1 cellular context compared by ENCODE assay signal in the genomic region with DNA sequence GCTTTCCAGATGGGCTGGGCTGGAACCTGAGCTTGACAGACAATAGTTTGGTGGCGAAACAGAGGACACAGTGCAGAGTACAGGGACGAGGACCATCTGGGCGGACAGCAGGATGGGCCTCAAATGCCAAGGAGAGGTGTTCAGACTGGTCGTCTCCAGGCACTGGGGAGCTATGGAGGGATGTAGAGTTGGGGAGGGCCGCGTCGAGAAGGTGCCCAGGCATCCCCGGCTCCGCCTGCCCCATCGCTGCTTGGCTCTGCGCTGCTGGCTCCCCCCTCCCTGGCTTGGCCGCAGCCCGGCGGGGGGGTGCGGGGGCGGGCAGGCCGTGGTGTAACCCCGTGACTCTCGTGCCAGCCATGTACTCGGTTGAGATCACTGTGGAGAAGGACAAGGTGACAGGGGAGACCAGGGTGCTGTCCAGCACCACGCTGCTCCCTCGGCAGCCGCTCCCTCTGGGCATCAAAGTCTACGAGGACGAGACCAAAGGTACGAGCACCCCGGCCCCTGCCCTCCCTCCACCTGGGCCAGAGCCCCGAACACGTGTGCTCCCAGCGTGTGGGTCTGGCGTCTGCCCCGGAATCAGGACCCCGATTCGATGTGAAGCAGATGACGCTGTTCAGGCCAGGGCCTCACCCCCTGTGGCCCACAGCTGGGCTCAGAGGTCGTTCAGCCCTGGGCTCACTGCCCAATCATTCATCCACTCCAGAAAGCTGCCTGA.
TF ChIP-seq lines count a peak whose summit lies in the region.

No MANE protein-coding gene starts in this region.

TF ChIP-seq in HepG2, 621 proteins besides CTCF, POLR2A, EP300 and RAD21 (continued from another document and continues in another):
- TF ChIP-seq TAF15 (IDR thresholded peaks at IDR 0.05; ENCODE audit: low read depth, low read length, poor library complexity, severe bottlenecking) (no peak), POGZ (CRISPR knock-in tag; IDR thresholded peaks at IDR 0.05) (peak; percentile 69), HNF4G (IDR thresholded peaks at IDR 0.05; ENCODE audit: borderline replicate concordance, low read depth, low read length) (peak; percentile 88), HNF4G (CRISPR knock-in tag; IDR thresholded peaks at IDR 0.05; ENCODE audit: borderline replicate concordance, low read depth) (peak; percentile 66; the same call in 1 of the 2 replicates), ZNF644 (CRISPR knock-in tag; IDR thresholded peaks at IDR 0.05; ENCODE audit: low read depth) (0 out of 2 replicates have a peak, but pooled peaks have one; percentile 13), TFAP4 (IDR thresholded peaks at IDR 0.05; ENCODE audit: borderline replicate concordance, low read depth) (peak; percentile 81), KDM2A (CRISPR knock-in tag; IDR thresholded peaks at IDR 0.05; ENCODE audit: borderline replicate concordance, low read depth) (peak; percentile 68; the same call in 1 of the 2 replicates), ZBTB3 (CRISPR knock-in tag; IDR thresholded peaks at IDR 0.05; ENCODE audit: borderline replicate concordance, low read depth) (no peak), ZNF776 (CRISPR knock-in tag; IDR thresholded peaks at IDR 0.05) (peak; percentile 68; the same call in 1 of the 2 replicates), HNF4A (CRISPR knock-in tag; IDR thresholded peaks at IDR 0.05) (peak; percentile 90), ADNP (CRISPR knock-in tag; IDR thresholded peaks at IDR 0.05) (peak; percentile 83), ZNF30 (CRISPR knock-in tag; IDR thresholded peaks at IDR 0.05) (no peak), SALL1 (CRISPR knock-in tag; IDR thresholded peaks at IDR 0.05) (peak; percentile 91), ZEB1 (IDR thresholded peaks at IDR 0.05; ENCODE audit: insufficient replicate concordance, low read depth) (no peak), TGIF2 (CRISPR knock-in tag; IDR thresholded peaks at IDR 0.05) (peak; percentile 23; the same call in 1 of the 2 replicates), ZNF234 (CRISPR knock-in tag; conservative IDR thresholded peaks at IDR 0.05) (no peak), ZBTB26 (CRISPR knock-in tag; IDR thresholded peaks at IDR 0.05; ENCODE audit: borderline replicate concordance) (peak; percentile 79; the same call in 1 of the 2 replicates), ZNF619 (CRISPR knock-in tag; IDR thresholded peaks at IDR 0.05) (peak; percentile 49; the same call in 1 of the 2 replicates), ZNF605 (CRISPR knock-in tag; IDR thresholded peaks at IDR 0.05) (peak; percentile 58; the same call in 1 of the 2 replicates), PLRG1 (conservative IDR thresholded peaks at IDR 0.05) (no peak), TRAFD1 (CRISPR knock-in tag; IDR thresholded peaks at IDR 0.05; ENCODE audit: borderline replicate concordance) (no peak), THAP7 (CRISPR knock-in tag; IDR thresholded peaks at IDR 0.05) (no peak)
- TF ChIP-seq, protein P1, sequence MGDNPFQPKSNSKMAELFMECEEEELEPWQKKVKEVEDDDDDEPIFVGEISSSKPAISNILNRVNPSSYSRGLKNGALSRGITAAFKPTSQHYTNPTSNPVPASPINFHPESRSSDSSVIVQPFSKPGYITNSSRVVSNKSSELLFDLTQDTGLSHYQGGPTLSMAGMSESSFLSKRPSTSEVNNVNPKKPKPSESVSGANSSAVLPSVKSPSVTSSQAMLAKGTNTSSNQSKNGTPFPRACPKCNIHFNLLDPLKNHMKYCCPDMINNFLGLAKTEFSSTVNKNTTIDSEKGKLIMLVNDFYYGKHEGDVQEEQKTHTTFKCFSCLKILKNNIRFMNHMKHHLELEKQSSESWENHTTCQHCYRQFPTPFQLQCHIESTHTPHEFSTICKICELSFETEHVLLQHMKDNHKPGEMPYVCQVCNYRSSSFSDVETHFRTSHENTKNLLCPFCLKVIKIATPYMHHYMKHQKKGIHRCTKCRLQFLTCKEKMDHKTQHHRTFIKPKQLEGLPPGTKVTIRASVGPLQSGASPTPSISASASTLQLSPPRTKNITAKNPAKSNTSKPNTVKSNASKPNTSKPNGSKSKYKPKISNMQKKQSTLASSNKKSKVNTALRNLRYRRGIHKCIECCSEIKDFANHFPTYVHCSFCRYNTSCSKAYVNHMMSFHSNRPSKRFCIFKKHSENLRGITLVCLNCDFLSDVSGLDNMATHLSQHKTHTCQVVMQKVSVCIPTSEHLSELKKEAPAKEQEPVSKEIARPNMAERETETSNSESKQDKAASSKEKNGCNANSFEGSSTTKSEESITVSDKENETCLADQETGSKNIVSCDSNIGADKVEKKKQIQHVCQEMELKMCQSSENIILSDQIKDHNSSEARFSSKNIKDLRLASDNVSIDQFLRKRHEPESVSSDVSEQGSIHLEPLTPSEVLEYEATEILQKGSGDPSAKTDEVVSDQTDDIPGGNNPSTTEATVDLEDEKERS (CRISPR knock-in tag; IDR thresholded peaks at IDR 0.05), result peak; percentile 76; the same call in 1 of the 2 replicates
- TF ChIP-seq, protein P2, sequence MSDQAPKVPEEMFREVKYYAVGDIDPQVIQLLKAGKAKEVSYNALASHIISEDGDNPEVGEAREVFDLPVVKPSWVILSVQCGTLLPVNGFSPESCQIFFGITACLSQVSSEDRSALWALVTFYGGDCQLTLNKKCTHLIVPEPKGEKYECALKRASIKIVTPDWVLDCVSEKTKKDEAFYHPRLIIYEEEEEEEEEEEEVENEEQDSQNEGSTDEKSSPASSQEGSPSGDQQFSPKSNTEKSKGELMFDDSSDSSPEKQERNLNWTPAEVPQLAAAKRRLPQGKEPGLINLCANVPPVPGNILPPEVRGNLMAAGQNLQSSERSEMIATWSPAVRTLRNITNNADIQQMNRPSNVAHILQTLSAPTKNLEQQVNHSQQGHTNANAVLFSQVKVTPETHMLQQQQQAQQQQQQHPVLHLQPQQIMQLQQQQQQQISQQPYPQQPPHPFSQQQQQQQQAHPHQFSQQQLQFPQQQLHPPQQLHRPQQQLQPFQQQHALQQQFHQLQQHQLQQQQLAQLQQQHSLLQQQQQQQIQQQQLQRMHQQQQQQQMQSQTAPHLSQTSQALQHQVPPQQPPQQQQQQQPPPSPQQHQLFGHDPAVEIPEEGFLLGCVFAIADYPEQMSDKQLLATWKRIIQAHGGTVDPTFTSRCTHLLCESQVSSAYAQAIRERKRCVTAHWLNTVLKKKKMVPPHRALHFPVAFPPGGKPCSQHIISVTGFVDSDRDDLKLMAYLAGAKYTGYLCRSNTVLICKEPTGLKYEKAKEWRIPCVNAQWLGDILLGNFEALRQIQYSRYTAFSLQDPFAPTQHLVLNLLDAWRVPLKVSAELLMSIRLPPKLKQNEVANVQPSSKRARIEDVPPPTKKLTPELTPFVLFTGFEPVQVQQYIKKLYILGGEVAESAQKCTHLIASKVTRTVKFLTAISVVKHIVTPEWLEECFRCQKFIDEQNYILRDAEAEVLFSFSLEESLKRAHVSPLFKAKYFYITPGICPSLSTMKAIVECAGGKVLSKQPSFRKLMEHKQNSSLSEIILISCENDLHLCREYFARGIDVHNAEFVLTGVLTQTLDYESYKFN (CRISPR knock-in tag; conservative IDR thresholded peaks at IDR 0.05), result peak; percentile 75
- TF ChIP-seq, protein P3, sequence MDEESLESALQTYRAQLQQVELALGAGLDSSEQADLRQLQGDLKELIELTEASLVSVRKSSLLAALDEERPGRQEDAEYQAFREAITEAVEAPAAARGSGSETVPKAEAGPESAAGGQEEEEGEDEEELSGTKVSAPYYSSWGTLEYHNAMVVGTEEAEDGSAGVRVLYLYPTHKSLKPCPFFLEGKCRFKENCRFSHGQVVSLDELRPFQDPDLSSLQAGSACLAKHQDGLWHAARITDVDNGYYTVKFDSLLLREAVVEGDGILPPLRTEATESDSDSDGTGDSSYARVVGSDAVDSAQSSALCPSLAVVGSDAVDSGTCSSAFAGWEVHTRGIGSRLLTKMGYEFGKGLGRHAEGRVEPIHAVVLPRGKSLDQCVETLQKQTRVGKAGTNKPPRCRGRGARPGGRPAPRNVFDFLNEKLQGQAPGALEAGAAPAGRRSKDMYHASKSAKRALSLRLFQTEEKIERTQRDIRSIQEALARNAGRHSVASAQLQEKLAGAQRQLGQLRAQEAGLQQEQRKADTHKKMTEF (CRISPR knock-in tag; IDR thresholded peaks at IDR 0.05), result peak; percentile 59
- TF ChIP-seq, protein P4, sequence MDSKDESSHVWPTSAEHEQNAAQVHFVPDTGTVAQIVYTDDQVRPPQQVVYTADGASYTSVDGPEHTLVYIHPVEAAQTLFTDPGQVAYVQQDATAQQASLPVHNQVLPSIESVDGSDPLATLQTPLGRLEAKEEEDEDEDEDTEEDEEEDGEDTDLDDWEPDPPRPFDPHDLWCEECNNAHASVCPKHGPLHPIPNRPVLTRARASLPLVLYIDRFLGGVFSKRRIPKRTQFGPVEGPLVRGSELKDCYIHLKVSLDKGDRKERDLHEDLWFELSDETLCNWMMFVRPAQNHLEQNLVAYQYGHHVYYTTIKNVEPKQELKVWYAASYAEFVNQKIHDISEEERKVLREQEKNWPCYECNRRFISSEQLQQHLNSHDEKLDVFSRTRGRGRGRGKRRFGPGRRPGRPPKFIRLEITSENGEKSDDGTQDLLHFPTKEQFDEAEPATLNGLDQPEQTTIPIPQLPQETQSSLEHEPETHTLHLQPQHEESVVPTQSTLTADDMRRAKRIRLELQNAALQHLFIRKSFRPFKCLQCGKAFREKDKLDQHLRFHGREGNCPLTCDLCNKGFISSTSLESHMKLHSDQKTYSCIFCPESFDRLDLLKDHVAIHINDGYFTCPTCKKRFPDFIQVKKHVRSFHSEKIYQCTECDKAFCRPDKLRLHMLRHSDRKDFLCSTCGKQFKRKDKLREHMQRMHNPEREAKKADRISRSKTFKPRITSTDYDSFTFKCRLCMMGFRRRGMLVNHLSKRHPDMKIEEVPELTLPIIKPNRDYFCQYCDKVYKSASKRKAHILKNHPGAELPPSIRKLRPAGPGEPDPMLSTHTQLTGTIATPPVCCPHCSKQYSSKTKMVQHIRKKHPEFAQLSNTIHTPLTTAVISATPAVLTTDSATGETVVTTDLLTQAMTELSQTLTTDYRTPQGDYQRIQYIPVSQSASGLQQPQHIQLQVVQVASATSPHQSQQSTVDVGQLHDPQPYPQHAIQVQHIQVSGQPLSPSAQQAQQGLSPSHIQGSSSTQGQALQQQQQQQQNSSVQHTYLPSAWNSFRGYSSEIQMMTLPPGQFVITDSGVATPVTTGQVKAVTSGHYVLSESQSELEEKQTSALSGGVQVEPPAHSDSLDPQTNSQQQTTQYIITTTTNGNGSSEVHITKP (CRISPR knock-in tag; IDR thresholded peaks at IDR 0.05; ENCODE audit: low read depth), result peak; percentile 91
- TF ChIP-seq, protein P5, sequence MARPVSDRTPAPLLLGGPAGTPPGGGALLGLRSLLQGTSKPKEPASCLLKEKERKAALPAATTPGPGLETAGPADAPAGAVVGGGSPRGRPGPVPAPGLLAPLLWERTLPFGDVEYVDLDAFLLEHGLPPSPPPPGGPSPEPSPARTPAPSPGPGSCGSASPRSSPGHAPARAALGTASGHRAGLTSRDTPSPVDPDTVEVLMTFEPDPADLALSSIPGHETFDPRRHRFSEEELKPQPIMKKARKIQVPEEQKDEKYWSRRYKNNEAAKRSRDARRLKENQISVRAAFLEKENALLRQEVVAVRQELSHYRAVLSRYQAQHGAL (CRISPR knock-in tag; IDR thresholded peaks at IDR 0.05; ENCODE audit: not compliant biosample characterization), result no peak
- TF ChIP-seq, protein P6, sequence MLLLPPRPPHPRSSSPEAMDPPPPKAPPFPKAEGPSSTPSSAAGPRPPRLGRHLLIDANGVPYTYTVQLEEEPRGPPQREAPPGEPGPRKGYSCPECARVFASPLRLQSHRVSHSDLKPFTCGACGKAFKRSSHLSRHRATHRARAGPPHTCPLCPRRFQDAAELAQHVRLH (CRISPR knock-in tag; IDR thresholded peaks at IDR 0.05; ENCODE audit: borderline replicate concordance, low read depth), result peak; percentile 66; the same call in 1 of the 2 replicates
